In genomic region chr4:99013884-99014523, GRCh38 we compare ENCODE assay signal across 27 cellular contexts. TPM values are rescaled to one million over a fixed set of nuclear protein-coding genes. Genes with fewer than 3 reads are reported as not detected.
DNase-seq lines count a peak whose midpoint lies in the region; ATAC-seq, FAIRE-seq and TF ChIP-seq lines count a peak whose summit lies in the region.
"Had no signal": no experiment of that assay in that cellular context is flagged by ENCODE, and none has a peak within 500 bp of the region (broad histone marks: within the 10 kb centered on the region; RNA-seq: fewer than 3 reads in every experiment).

No MANE protein-coding gene starts in this region.

- H3K27me3 ChIP-seq in HepG2 (ENCODE audit: control insufficient read depth in 1 of 2, insufficient read depth in 2 of 2, low read length in 2 of 2) (no peaks in the 10 kb centered on the region), right lobe of liver (no peaks in the 10 kb centered on the region), endodermal cell (ENCODE audit: control insufficient read depth, insufficient read depth, low read length, poor library complexity, severe bottlenecking) (no peaks in the 10 kb centered on the region), iPS-18a (ENCODE audit: control insufficient read depth, insufficient read depth, low read length) (no peaks in the 10 kb centered on the region), aorta (ENCODE audit: control insufficient read depth in 1 of 2, insufficient read depth in 2 of 2, low read length in 1 of 2) (no peaks in the 10 kb centered on the region)
- H3K27me3 ChIP-seq: adrenal gland, dorsolateral prefrontal cortex, foreskin keratinocyte, SJSA1 had no signal

- 0 out of 2 replicates have a peak overlapping the region, but pooled peaks have one; percentile 23 for H3K9ac ChIP-seq in HepG2 (ENCODE audit: insufficient read depth, low read depth, low read length)
- H3K9ac ChIP-seq in endodermal cell (ENCODE audit: extremely low read depth, low read length, poor library complexity, severe bottlenecking) = no peak overlapping the region
- no peak overlapping the region for H3K9ac ChIP-seq in iPS-18a (ENCODE audit: low read length)

- no peak for FAIRE-seq in HepG2 (lab: Jason Lieb, UNC)
- FAIRE-seq: A204.1 had no signal

- H3K9me3 ChIP-seq in HepG2 (ENCODE audit: low read length) (peaks cover 15% of the 10 kb centered on the region; the same call in 1 of the 2 replicates), right lobe of liver (no peaks in the 10 kb centered on the region), endodermal cell (ENCODE audit: control insufficient read depth, low read length) (peaks cover 65% of the 10 kb centered on the region), iPS-18a (ENCODE audit: control insufficient read depth, low read depth, low read length) (no peaks in the 10 kb centered on the region), aorta (ENCODE audit: control insufficient read depth, low read length) (no peaks in the 10 kb centered on the region)
- H3K9me3 ChIP-seq: adrenal gland, SJSA1 had no signal

- 97% methylated on average over 6 of the region's 6 CpGs for WGBS in HepG2 (ENCODE audit: low lambda C conversion rate)
- 67% methylated on average over 6 of the region's 6 CpGs for WGBS in right lobe of liver (ENCODE audit: insufficient coverage, low coverage, low lambda C conversion rate, missing lambda C conversion rate)
- 94 to 100% methylated on average over 2 to 6 of the region's 6 CpGs for WGBS in endodermal cell (ENCODE audit: insufficient coverage in 1 of 2, insufficient read length in 1 of 2), 2 experiments
- 75 to 90% methylated on average over 6 of the region's 6 CpGs for WGBS in aorta, 2 donors

- no peaks in the 10 kb centered on the region for H3K27me3 Mint-ChIP-seq in endodermal cell (ENCODE audit: insufficient read depth)
- H3K27me3 Mint-ChIP-seq in effector memory CD8-positive, alpha-beta T cell = no peaks in the 10 kb centered on the region
- H3K27me3 Mint-ChIP-seq: activated CD4-positive, alpha-beta memory T cell treated with anti-CD3 and anti-CD28 coated beads, Interleukin-2, amount 10 ng/mL, durations not matched to agents 7 days and 5 days; stimulated activated naive CD8-positive, alpha-beta T cell treated with anti-CD3 and anti-CD28 coated beads, Interleukin-15, Interleukin-2, amounts not matched to agents 100 ng/mL and 50 ng/mL, for 24 hours had no signal

- H3K9me3 Mint-ChIP-seq in endodermal cell = peaks cover 37% of the 10 kb centered on the region
- H3K9me3 Mint-ChIP-seq in effector memory CD8-positive, alpha-beta T cell = no peaks in the 10 kb centered on the region

- H4K20me1 ChIP-seq in HepG2 (ENCODE audit: insufficient read depth, low read length) = no peaks in the 10 kb centered on the region; the same call in 1 of the 2 replicates

- peaks cover 58% of the 10 kb centered on the region for H3K36me3 Mint-ChIP-seq in endodermal cell (ENCODE audit: low read depth)
- H3K36me3 Mint-ChIP-seq in effector memory CD8-positive, alpha-beta T cell (ENCODE audit: insufficient read depth) = peaks cover 3% of the 10 kb centered on the region

- no TSS peak for BruUV-seq in HepG2 (replicated peaks; lab: Mats Ljungman, UMichigan)

- peaks cover 20% of the 10 kb centered on the region for H3K4me1 ChIP-seq in HepG2 (ENCODE audit: insufficient read depth, low read length)
- peaks cover 0 to 4% (median 0%) of the 10 kb centered on the region in 4 donors for H3K4me1 ChIP-seq in right lobe of liver
- H3K4me1 ChIP-seq in endodermal cell (ENCODE audit: control insufficient read depth, insufficient read depth, low read length) = no peaks in the 10 kb centered on the region
- H3K4me1 ChIP-seq in iPS-18a (ENCODE audit: control insufficient read depth, low read depth, low read length) = peaks cover 10% of the 10 kb centered on the region
- peaks cover under 1 to 4% of the 10 kb centered on the region in 2 donors for H3K4me1 ChIP-seq in aorta (ENCODE audit: control insufficient read depth in 1 of 2, insufficient read depth in 2 of 2, low read length in 2 of 2)
- H3K4me1 ChIP-seq: adrenal gland, SJSA1 had no signal

- no peak for DNase-seq in HepG2 (ENCODE audit: low spot score)
- no peak for DNase-seq in right lobe of liver
- DNase-seq in endodermal cell = no peak
- DNase-seq in aorta = no peak
- DNase-seq in middle frontal gyrus (ENCODE audit: extremely low spot score, low spot score) = no peak
- DNase-seq in effector memory CD8-positive, alpha-beta T cell = no peak
- DNase-seq: activated CD4-positive, alpha-beta memory T cell treated with anti-CD3 and anti-CD28 coated beads, Interleukin-2, amount 10 ng/mL, durations not matched to agents 7 days and 5 days; activated T-cell treated with anti-CD3 and anti-CD28 coated beads for 4 hours; adrenal gland; caudate nucleus; DMS79; dorsolateral prefrontal cortex; foreskin keratinocyte; NCI-H1105 treated with DMSO at 0.1 percent for 48 hours; NCI-H2081 treated with DMSO at 0.1 percent for 48 hours; NCI-H82; nucleus accumbens; stimulated activated CD4-positive, alpha-beta T cell treated with anti-CD3 and anti-CD28 coated beads, Interleukin-4, amount 100 ng/mL, for 4 hours had no signal

- peaks cover 98% of the 10 kb centered on the region for H3K79me2 ChIP-seq in HepG2 (ENCODE audit: insufficient read depth, low read length)

- TF ChIP-seq EP300 in HepG2 (IDR thresholded peaks at IDR 0.05; ENCODE audit: low read depth in 2 of 2, low read length in 2 of 2) (no peak), HepG2 (CRISPR knock-in tag; IDR thresholded peaks at IDR 0.05; ENCODE audit: borderline replicate concordance) (no peak)

- H3K4me1 Mint-ChIP-seq in endodermal cell = peaks cover 11% of the 10 kb centered on the region
- peaks cover 21 to 43% of the 10 kb centered on the region in 2 donors for H3K4me1 Mint-ChIP-seq in effector memory CD8-positive, alpha-beta T cell (ENCODE audit: low read depth in 2 of 2)
- H3K4me1 Mint-ChIP-seq: activated CD4-positive, alpha-beta memory T cell treated with anti-CD3 and anti-CD28 coated beads, Interleukin-2, amount 10 ng/mL, durations not matched to agents 7 days and 5 days had no signal

- in situ Hi-C loops in HepG2 (cut with HindIII; ENCODE audit: extremely low pct_ligation_motif_present, low pct_unique_long_range_greater_than_20kb) = no loop called here

- peaks cover 0 to 2% of the 10 kb centered on the region in 2 experiments; a peak in 4 of 5 replicates for H3K36me3 ChIP-seq in HepG2 (replicated peaks in 1 of 2; ENCODE audit: control insufficient read depth in 1 of 2, insufficient read depth in 2 of 2, low read length in 2 of 2)
- H3K36me3 ChIP-seq in right lobe of liver = no peaks in the 10 kb centered on the region
- H3K36me3 ChIP-seq in endodermal cell (ENCODE audit: control insufficient read depth, insufficient read depth, low read length) = peaks cover 33% of the 10 kb centered on the region
- peaks cover 3% of the 10 kb centered on the region for H3K36me3 ChIP-seq in iPS-18a (ENCODE audit: control insufficient read depth, low read depth, low read length)
- H3K36me3 ChIP-seq in aorta (ENCODE audit: control insufficient read depth in 1 of 2, insufficient read depth in 2 of 2, low read length in 1 of 2) = no peaks in the 10 kb centered on the region
- H3K36me3 ChIP-seq: adrenal gland, SJSA1 had no signal

- CTCF ChIA-PET in HepG2 (lab: Yijun Ruan, JAX; ENCODE audit: low intra/inter-chr PET ratio, low total read pairs) = no interaction called here

- POLR2A ChIA-PET in HepG2 (lab: Yijun Ruan, JAX) = no interaction called here

- peak overlapping the region; percentile 64 for H3K27ac ChIP-seq in HepG2 (ENCODE audit: extremely low read length, insufficient read depth, low read length)
- no peak overlapping the region for H3K27ac ChIP-seq in right lobe of liver
- no peak overlapping the region for H3K27ac ChIP-seq in endodermal cell (ENCODE audit: low read depth, low read length)
- H3K27ac ChIP-seq in iPS-18a (ENCODE audit: low read length) = peak overlapping the region; percentile 2
- peak overlapping the region; percentile 56 to 87 for H3K27ac ChIP-seq in aorta (ENCODE audit: low read depth in 1 of 2, low read length in 2 of 2)
- H3K27ac ChIP-seq: dorsolateral prefrontal cortex, foreskin keratinocyte, SJSA1, VCaP had no signal

- no peak for TF ChIP-seq RAD21 in HepG2 (CRISPR knock-in tag; IDR thresholded peaks at IDR 0.05)

- no peak overlapping the region for H2AFZ ChIP-seq in HepG2 (ENCODE audit: low read length)

- no peak overlapping the region for H3K4me3 ChIP-seq in HepG2 (replicated peaks in 1 of 3; ENCODE audit: insufficient read depth in 1 of 3, low read depth in 2 of 3, low read length in 3 of 3)
- H3K4me3 ChIP-seq in right lobe of liver = no peak overlapping the region
- peak overlapping the region; percentile 37 for H3K4me3 ChIP-seq in endodermal cell (ENCODE audit: low read length)
- H3K4me3 ChIP-seq in iPS-18a (ENCODE audit: low read length) = no peak overlapping the region
- H3K4me3 ChIP-seq in aorta (ENCODE audit: low read length in 2 of 2) = no peak overlapping the region
- H3K4me3 ChIP-seq: adrenal gland, dorsolateral prefrontal cortex, lung, SJSA1 had no signal

- no peak overlapping the region for H3K4me3 Mint-ChIP-seq in endodermal cell
- H3K4me3 Mint-ChIP-seq in effector memory CD8-positive, alpha-beta T cell = no peak overlapping the region
- H3K4me3 Mint-ChIP-seq: activated CD4-positive, alpha-beta memory T cell treated with anti-CD3 and anti-CD28 coated beads, Interleukin-2, amount 10 ng/mL, durations not matched to agents 7 days and 5 days; stimulated activated naive CD8-positive, alpha-beta T cell treated with anti-CD3 and anti-CD28 coated beads, Interleukin-15, Interleukin-2, amounts not matched to agents 100 ng/mL and 50 ng/mL, for 24 hours; T-helper 1 cell treated with Interleukin-12 subunit alpha and Interleukin-12 subunit beta and Interleukin-4 antibody, amounts not matched to agents 30 μg/mL and 1 μg/mL, for 36 hours had no signal

- intact Hi-C loops in HepG2 (cut with micrococcal nuclease; ENCODE audit: unreplicated experiment) (loop anchor here (1.0 kb wide), 1 partner anchor 18 kb away; no protein-coding TSS in a partner anchor), right lobe of liver (cut with DNase I) (no loop called here), aorta (cut with DNase I) (no loop called here)

- ATAC-seq in HepG2 (peak; percentile 24; the same call in 2 of the 3 replicates), right lobe of liver (no peak), aorta (ENCODE audit: low FRiP score) (no peak), SK-N-SH treated with all-trans-retinoic acid at 6 μM for 48 hours (no peak)
- ATAC-seq in effector memory CD8-positive, alpha-beta T cell (replicated peaks) = no peak
- ATAC-seq: foreskin keratinocyte, HCT116 had no signal

- TF ChIP-seq POLR2A in HepG2 (IDR thresholded peaks at IDR 0.05; ENCODE audit: insufficient read depth in 1 of 2, low read depth in 2 of 2, low read length in 2 of 2) = no peak
- TF ChIP-seq POLR2A in right lobe of liver (IDR thresholded peaks at IDR 0.05) = no peak

- 0 out of 2 replicates have a peak overlapping the region, but pooled peaks have one; percentile 54 for H3K4me2 ChIP-seq in HepG2 (ENCODE audit: low read depth, low read length)

- peak overlapping the region; percentile 8 for H3K27ac Mint-ChIP-seq in endodermal cell
- H3K27ac Mint-ChIP-seq in effector memory CD8-positive, alpha-beta T cell = no peak overlapping the region
- H3K27ac Mint-ChIP-seq: activated CD4-positive, alpha-beta memory T cell treated with anti-CD3 and anti-CD28 coated beads, Interleukin-2, amount 10 ng/mL, durations not matched to agents 7 days and 5 days; stimulated activated naive CD8-positive, alpha-beta T cell treated with anti-CD3 and anti-CD28 coated beads, Interleukin-15, Interleukin-2, amounts not matched to agents 100 ng/mL and 50 ng/mL, for 24 hours; T-helper 1 cell treated with Interleukin-12 subunit alpha and Interleukin-12 subunit beta and Interleukin-4 antibody, amounts not matched to agents 30 μg/mL and 1 μg/mL, for 36 hours had no signal

- TF ChIP-seq CTCF in HepG2 (CRISPR knock-in tag; IDR thresholded peaks at IDR 0.05) (no peak), right lobe of liver (IDR thresholded peaks at IDR 0.05) (no peak), endodermal cell (conservative IDR thresholded peaks at IDR 0.05) (no peak)

RNA-seq across cellular contexts. Expression of gene METAP1, which starts 18.5 kb away (rescaled TPM):
- 44.9 and 64.9 TPM in 2 replicates for total RNA-seq in HepG2 (2016; rRNA removed; fragmentation: Illumina TruSeq; extraction: Trizol)
- total RNA-seq in HepG2 (2016; cell fraction: cytosol; rRNA removed; fragmentation: Illumina TruSeq; extraction: Trizol; ENCODE audit: low read depth) = 8.5 and 8.7 TPM in 2 replicates
- 45.2 and 57.5 TPM in 2 replicates for total RNA-seq in HepG2 (2016; cell fraction: insoluble cytoplasmic fraction; rRNA removed; fragmentation: Illumina TruSeq; extraction: Trizol)
- total RNA-seq in HepG2 (2016; cell fraction: membrane; rRNA removed; fragmentation: Illumina TruSeq; extraction: Trizol) = 25.3 and 33.1 TPM in 2 replicates
- 45.5 and 49.9 TPM in 2 replicates for total RNA-seq in HepG2 (2016; cell fraction: nucleus; rRNA removed; fragmentation: Illumina TruSeq; extraction: Trizol)
- 39.1 and 53.5 TPM in 2 replicates for polyA plus RNA-seq in HepG2 (2011; rRNA removed)
- 34.1 and 44.5 TPM in 2 replicates for polyA plus RNA-seq in HepG2 (2011; cell fraction: cytosol; rRNA removed)
- 33.0 and 39.6 TPM in 2 replicates for polyA plus RNA-seq in HepG2 (2011; cell fraction: nucleus; rRNA removed)
- 72.1 and 96.8 TPM in 2 replicates for polyA plus RNA-seq in HepG2 (2012)
- polyA plus RNA-seq in HepG2 (2016; cell fraction: cytosol; fragmentation: Illumina TruSeq; extraction: Trizol; ENCODE audit: low read depth) = 5.6 and 11.0 TPM in 2 replicates
- 71.3 and 71.6 TPM in 2 replicates for polyA plus RNA-seq in HepG2 (2016; cell fraction: insoluble cytoplasmic fraction; fragmentation: Illumina TruSeq; extraction: Trizol; ENCODE audit: low read depth)
- polyA plus RNA-seq in HepG2 (2016; cell fraction: membrane; fragmentation: Illumina TruSeq; extraction: Trizol; ENCODE audit: low read depth) = 21.0 and 26.3 TPM in 2 replicates
- polyA plus RNA-seq in HepG2 (2016; cell fraction: nucleus; fragmentation: Illumina TruSeq; extraction: Trizol; ENCODE audit: insufficient read depth, low read depth) = 63.4 and 65.6 TPM in 2 replicates
- 59.9 and 94.0 TPM in 2 replicates for polyA minus RNA-seq in HepG2 (2011; rRNA and poly(A)+ RNA removed; ENCODE audit: low replicate concordance)
- polyA minus RNA-seq in HepG2 (2011; cell fraction: cytosol; rRNA and poly(A)+ RNA removed) = 41.7 and 52.1 TPM in 2 replicates
- 85.4 and 89.1 TPM in 2 replicates for polyA minus RNA-seq in HepG2 (2011; cell fraction: nucleus; rRNA and poly(A)+ RNA removed)
- total RNA-seq in right lobe of liver = 10 to 100 TPM; 12.4 to 16.8 (median 14.9) TPM
- total RNA-seq in endodermal cell = 10 to 100 TPM; 51.0 to 53.0 TPM
- polyA plus RNA-seq in endodermal cell (2013, experiment 1 of 2) = 51.9 TPM
- 48.6 TPM for polyA plus RNA-seq in endodermal cell (2013, experiment 2 of 2)
- total RNA-seq in aorta = 10 to 100 TPM; 57.2 to 61.4 TPM
- 10 to 100 TPM; 40.2 to 48.2 TPM for polyA plus RNA-seq in aorta

Comparison
In these comparisons a context has a peak if more than half of its experiments do, and no peak if none do; other contexts are left out.
1. H3K27ac ChIP-seq: peak in HepG2 (single experiment), iPS-18a (single experiment) and aorta (2 of 2); none in right lobe of liver (0 of 3) and endodermal cell (single experiment).